Comparison of ENCODE assay signal across 9 cellular contexts in genomic region chr22:35742342-35743100, GRCh38. TPM values are rescaled to one million over a fixed set of nuclear protein-coding genes. Genes with fewer than 3 reads are reported as not detected.
A peak's percentile ranks its signal among the peaks of the same experiment; 100 is the strongest.
DNase-seq lines count a peak whose midpoint lies in the region; ATAC-seq and TF ChIP-seq lines count a peak whose summit lies in the region.
"Had no signal": no experiment of that assay in that cellular context is flagged by ENCODE, and none has a peak within 500 bp of the region (broad histone marks: within the 10 kb centered on the region; RNA-seq: fewer than 3 reads in every experiment).

No MANE protein-coding gene starts in this region.

- DNase-seq in AG10803 (ENCODE audit: low read depth) (peak; percentile 85), NCI-H226 (peak; percentile 65), dermis blood vessel endothelial cell (peak; percentile 83), mesendoderm (peak; percentile 48), SIG-M5 treated with dmso at 0.1 percent for 504 hours (lab: John Stamatoyannopoulos, UW; ENCODE audit: unreplicated experiment) (no peak), foreskin melanocyte (no peak), GM19238 (ENCODE audit: insufficient read length, low spot score) (no peak)

- no peak for ATAC-seq in HG03280 (IDR thresholded peaks at IDR 0.05; ENCODE audit: unreplicated experiment)

- no peaks in the 10 kb centered on the region for H3K79me2 ChIP-seq in mesendoderm (ENCODE audit: control insufficient read depth, insufficient read depth, low read length)

- no peak overlapping the region for H4K5ac ChIP-seq in mesendoderm (ENCODE audit: low read length)

- peaks cover 3% of the 10 kb centered on the region for H3K4me1 ChIP-seq in mesendoderm (ENCODE audit: control insufficient read depth, low read depth, low read length)

- H3K4me3 ChIP-seq in AG10803 (ENCODE audit: low read length) (no peak overlapping the region), mesendoderm (ENCODE audit: low read length) (no peak overlapping the region)

- no peaks in the 10 kb centered on the region for H3K36me3 ChIP-seq in mesendoderm (ENCODE audit: control insufficient read depth, insufficient read depth, low read length)

- no peak overlapping the region for H2BK15ac ChIP-seq in mesendoderm (replicated peaks; ENCODE audit: low read depth)

- H2BK120ac ChIP-seq in mesendoderm (ENCODE audit: low read depth, low read length): no peak overlapping the region

- H3K27me3 ChIP-seq in mesendoderm (ENCODE audit: insufficient read depth, low read length, poor library complexity): no peaks in the 10 kb centered on the region

- TF ChIP-seq CTCF in AG10803 (conservative IDR thresholded peaks at IDR 0.05; ENCODE audit: low read length): no peak

- H3K23ac ChIP-seq in mesendoderm (ENCODE audit: low read length): no peak overlapping the region

- H2AK5ac ChIP-seq in mesendoderm (ENCODE audit: low read length): no peak overlapping the region

- H3K4me2 ChIP-seq in mesendoderm (ENCODE audit: low read length): no peak overlapping the region

- no peak overlapping the region for H3K4ac ChIP-seq in mesendoderm (ENCODE audit: low read depth, low read length)

- no peak overlapping the region for H2BK5ac ChIP-seq in mesendoderm (ENCODE audit: low read length)

- H4K8ac ChIP-seq in mesendoderm (ENCODE audit: low read depth, low read length): no peak overlapping the region

- no peak overlapping the region for H3K9ac ChIP-seq in mesendoderm (ENCODE audit: low read length)

- WGBS in mesendoderm (ENCODE audit: extremely low coverage, insufficient coverage, low lambda C conversion rate): no CpG with 5 or more reads among the region's 9 CpGs

- H3K79me1 ChIP-seq in mesendoderm (ENCODE audit: low read length): no peaks in the 10 kb centered on the region

- H3K56ac ChIP-seq in mesendoderm (ENCODE audit: low read length): no peak overlapping the region

- no peak overlapping the region for H3K18ac ChIP-seq in mesendoderm (ENCODE audit: low read length)

- no peak overlapping the region for H3K27ac ChIP-seq in mesendoderm (ENCODE audit: low read depth, low read length)

RNA-seq across cellular contexts. Expression of gene APOL5, which starts 24.8 kb away (rescaled TPM):
- not detected in 2 replicates for total RNA-seq in dermis blood vessel endothelial cell
- polyA plus RNA-seq in mesendoderm (2013, experiment 1 of 2): not detected
- not detected for polyA plus RNA-seq in mesendoderm (2013, experiment 2 of 2)
- polyA plus RNA-seq: urinary bladder had no signal

Comparison
In these comparisons a context has a peak if more than half of its experiments do, and no peak if none do; other contexts are left out.
1. DNase-seq: peak in AG10803 (single experiment), NCI-H226 (single experiment), dermis blood vessel endothelial cell (single experiment) and mesendoderm (single experiment); none in SIG-M5 treated with dmso at 0.1 percent for 504 hours (single experiment), foreskin melanocyte (single experiment) and GM19238 (single experiment).